Comparison of ENCODE assay signal across 1 cellular context in the genomic region with DNA sequence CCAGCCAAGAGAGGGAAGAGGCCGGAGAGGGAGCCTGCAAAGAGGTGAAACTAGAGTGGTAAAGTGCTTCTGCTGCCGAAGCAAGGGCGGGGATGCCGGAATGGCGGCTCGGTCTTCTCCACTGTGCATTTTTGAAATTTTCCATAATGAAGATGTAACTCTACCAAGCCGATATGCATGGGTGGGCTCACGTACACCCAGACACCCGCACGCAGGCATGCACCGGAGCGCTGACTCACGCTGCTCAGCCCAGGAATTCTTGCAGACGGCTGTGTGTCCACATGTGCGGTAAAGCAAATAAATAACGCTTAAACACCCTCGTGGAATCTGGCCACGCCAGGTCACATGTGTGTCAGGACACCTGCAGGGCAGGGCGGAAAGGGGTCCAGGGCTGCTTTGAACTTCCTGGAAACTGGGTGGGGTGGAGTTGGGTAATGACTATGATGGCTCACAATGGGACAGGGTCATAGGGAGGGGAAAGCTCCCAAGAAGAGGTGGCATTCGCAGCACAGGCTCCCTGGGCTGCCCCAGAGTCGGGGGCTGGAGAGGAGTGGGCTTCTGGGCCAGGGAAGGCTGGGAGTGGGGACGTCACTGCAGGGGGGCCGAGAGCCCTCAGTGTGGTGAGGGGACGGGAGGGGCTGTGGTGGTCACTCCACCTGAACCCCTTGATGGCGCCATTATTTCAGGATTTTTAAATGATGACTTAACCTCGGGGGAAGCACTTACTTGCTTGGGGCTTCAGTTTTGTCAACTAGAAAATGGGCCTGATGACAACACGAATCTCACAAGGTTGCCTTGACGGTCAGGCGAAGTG.
TF ChIP-seq lines count a peak whose summit lies in the region.

No MANE protein-coding gene starts in this region.

TF ChIP-seq in IMR-90, 13 proteins besides CTCF, POLR2A, EP300 and RAD21 (continued from another document):
- TF ChIP-seq, protein P1, sequence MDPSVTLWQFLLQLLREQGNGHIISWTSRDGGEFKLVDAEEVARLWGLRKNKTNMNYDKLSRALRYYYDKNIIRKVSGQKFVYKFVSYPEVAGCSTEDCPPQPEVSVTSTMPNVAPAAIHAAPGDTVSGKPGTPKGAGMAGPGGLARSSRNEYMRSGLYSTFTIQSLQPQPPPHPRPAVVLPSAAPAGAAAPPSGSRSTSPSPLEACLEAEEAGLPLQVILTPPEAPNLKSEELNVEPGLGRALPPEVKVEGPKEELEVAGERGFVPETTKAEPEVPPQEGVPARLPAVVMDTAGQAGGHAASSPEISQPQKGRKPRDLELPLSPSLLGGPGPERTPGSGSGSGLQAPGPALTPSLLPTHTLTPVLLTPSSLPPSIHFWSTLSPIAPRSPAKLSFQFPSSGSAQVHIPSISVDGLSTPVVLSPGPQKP (IDR thresholded peaks at IDR 0.05; ENCODE audit: borderline replicate concordance, low read depth, low read length), result no peak
- TF ChIP-seq SMC3 (IDR thresholded peaks at IDR 0.05; ENCODE audit: low read depth, low read length), result no peak
- TF ChIP-seq MXI1 (IDR thresholded peaks at IDR 0.05; ENCODE audit: borderline replicate concordance, low read depth, low read length), result peak; percentile 89
- peak; percentile 23; the same call in 1 of the 2 replicates for TF ChIP-seq CEBPB (IDR thresholded peaks at IDR 0.05; ENCODE audit: low read depth, low read length)
- peak; percentile 72 for TF ChIP-seq FOS (IDR thresholded peaks at IDR 0.05; ENCODE audit: low read depth, low read length)
- TF ChIP-seq RCOR1 (IDR thresholded peaks at IDR 0.05; ENCODE audit: insufficient replicate concordance, low read length), result peak; percentile 57
- TF ChIP-seq MAZ (IDR thresholded peaks at IDR 0.05; ENCODE audit: borderline replicate concordance, low read depth, low read length), result no peak
- peak; percentile 75; the same call in 1 of the 2 replicates for TF ChIP-seq NFE2L2 (IDR thresholded peaks at IDR 0.05; ENCODE audit: low read depth, low read length)
- TF ChIP-seq, protein P2, sequence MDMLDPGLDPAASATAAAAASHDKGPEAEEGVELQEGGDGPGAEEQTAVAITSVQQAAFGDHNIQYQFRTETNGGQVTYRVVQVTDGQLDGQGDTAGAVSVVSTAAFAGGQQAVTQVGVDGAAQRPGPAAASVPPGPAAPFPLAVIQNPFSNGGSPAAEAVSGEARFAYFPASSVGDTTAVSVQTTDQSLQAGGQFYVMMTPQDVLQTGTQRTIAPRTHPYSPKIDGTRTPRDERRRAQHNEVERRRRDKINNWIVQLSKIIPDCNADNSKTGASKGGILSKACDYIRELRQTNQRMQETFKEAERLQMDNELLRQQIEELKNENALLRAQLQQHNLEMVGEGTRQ (IDR thresholded peaks at IDR 0.05; ENCODE audit: low read depth, low read length), result peak; percentile 74
- no peak for TF ChIP-seq RFX5 (IDR thresholded peaks at IDR 0.05; ENCODE audit: low read depth, low read length)
